8 cellular contexts compared by ENCODE assay signal in the genomic region with DNA sequence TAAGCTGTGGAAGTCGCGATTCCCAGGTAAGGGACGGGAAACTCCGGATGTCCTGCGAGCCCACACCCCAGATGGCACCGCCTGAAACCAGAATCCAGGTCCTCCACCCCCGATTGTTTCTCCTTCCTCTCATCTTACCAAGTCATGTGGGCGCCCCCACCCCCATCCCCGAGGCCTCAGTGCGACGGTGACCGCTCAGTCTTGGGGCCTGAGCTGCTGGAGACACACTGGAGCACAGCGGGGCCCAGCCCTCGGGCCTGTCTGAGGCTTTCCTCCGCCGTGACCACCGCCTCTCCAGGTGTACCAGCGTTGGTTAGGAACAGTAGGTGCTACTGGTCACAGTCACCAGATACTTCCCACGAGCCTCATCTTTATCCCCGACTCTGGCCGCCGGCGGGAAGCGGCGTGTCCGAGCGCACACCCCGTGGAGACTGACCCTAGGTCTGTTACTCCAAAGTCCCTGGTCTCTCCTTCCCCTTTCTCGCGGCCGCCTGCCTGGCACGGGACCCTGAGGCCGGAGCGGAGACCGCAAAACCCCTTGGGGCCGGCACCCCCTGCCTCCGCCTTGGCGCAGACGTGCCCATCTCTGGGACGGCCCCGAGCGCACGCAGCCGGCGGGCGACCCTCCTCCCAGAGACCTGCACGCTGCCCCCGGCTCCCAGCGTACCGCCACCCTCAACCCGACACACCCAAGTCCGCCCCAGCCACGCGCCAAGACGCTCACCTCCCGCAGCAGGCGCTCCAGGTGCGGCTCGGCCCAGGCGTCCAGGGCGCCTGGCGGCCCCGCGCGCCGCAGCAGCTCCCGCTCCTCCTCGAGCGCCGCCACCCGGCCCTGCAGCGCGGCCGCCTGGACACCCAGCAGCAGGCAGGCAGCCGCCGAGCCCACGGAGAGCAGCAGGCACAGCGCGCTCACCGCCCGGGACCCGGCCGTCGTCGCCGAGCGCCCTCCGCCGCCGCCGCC. TPM values are rescaled to one million over a fixed set of nuclear protein-coding genes. Genes with fewer than 3 reads are reported as not detected.
DNase-seq lines count a peak whose midpoint lies in the region; ATAC-seq, FAIRE-seq and TF ChIP-seq lines count a peak whose summit lies in the region.

No MANE protein-coding gene starts in this region.

- H2BK120ac ChIP-seq in H1 (replicated peaks; ENCODE audit: low read depth, low read length): no peak overlapping the region
- H2BK120ac ChIP-seq in mesendoderm (ENCODE audit: low read depth, low read length): no peak overlapping the region

- DNase-seq in NCI-H1694 treated with DMSO at 0.1 percent for 48 hours (lab: John Stamatoyannopoulos, UW) (peak; percentile 2), NCI-H1694 (lab: John Stamatoyannopoulos, UW) (no peak), NT2/D1 (ENCODE audit: low read depth, low spot score) (peak; percentile 16), H1 (ENCODE audit: low read depth in 1 of 2, low spot score in 2 of 2) (peak in 1 of 2 experiments; percentile 58), mesendoderm (peak; percentile 65), mucosa of gallbladder (ENCODE audit: low spot score) (no peak), superior temporal gyrus (ENCODE audit: extremely low spot score) (no peak)

- H3K79me2 ChIP-seq in H1 (ENCODE audit: control insufficient read depth in 1 of 2, insufficient read depth in 2 of 2, low read length in 2 of 2): no peaks in the 10 kb centered on the region
- no peaks in the 10 kb centered on the region for H3K79me2 ChIP-seq in mesendoderm (ENCODE audit: control insufficient read depth, insufficient read depth, low read length)

- TF ChIP-seq CTCF in H1 (IDR thresholded peaks at IDR 0.05; ENCODE audit: control extremely low read depth in 1 of 3, insufficient read depth in 1 of 3, low read depth in 1 of 3, low read length in 3 of 3): peak in 2 of 3 experiments; percentile 25 to 53; a peak in 3 of 4 replicates

- FAIRE-seq in H1 (lab: Jason Lieb, UNC): no peak

- H3K14ac ChIP-seq in H1 (ENCODE audit: insufficient read length): no peak overlapping the region

- peaks cover 12% of the 10 kb centered on the region; the same call in 1 of the 2 replicates for H3K23me2 ChIP-seq in H1 (ENCODE audit: low read depth, low read length)

- no peak; a peak in 1 of 3 replicates for TF ChIP-seq POLR2A in H1 (IDR thresholded peaks at IDR 0.05; ENCODE audit: control extremely low read depth in 1 of 2, low read depth in 2 of 2, low read length in 2 of 2)

- H3K4me1 ChIP-seq in NT2/D1 (ENCODE audit: insufficient read depth, insufficient read length) (no peaks in the 10 kb centered on the region), H1 (replicated peaks in 1 of 4; ENCODE audit: control insufficient read depth in 3 of 4, insufficient read depth in 4 of 4, low read length in 3 of 4) (peaks cover 5 to 8% (median 7%) of the 10 kb centered on the region in 4 experiments), mesendoderm (ENCODE audit: control insufficient read depth, low read depth, low read length) (peaks cover 3% of the 10 kb centered on the region)

- no peak for ATAC-seq in HG03135 (IDR thresholded peaks at IDR 0.05; ENCODE audit: unreplicated experiment)

- H2BK12ac ChIP-seq in H1 (ENCODE audit: low read depth, low read length): peak overlapping the region; percentile 76

- peak overlapping the region; percentile 37 for H4K91ac ChIP-seq in H1 (replicated peaks; ENCODE audit: insufficient read length, low read length)

- TF ChIP-seq RAD21 in H1 (IDR thresholded peaks at IDR 0.05 in 1 of 2, conservative IDR thresholded peaks at IDR 0.05 in 1 of 2; ENCODE audit: low read depth in 2 of 2, low read length in 2 of 2): peak; percentile 7 to 53; a peak in 2 of 4 replicates

- H4K20me1 ChIP-seq in H1 (replicated peaks in 1 of 2; ENCODE audit: control insufficient read depth in 1 of 2, insufficient read depth in 2 of 2, low read length in 2 of 2): peaks cover 0 to 3% of the 10 kb centered on the region in 2 experiments

- 0 out of 2 replicates have a peak overlapping the region, but pooled peaks have one; percentile 18 for H2BK15ac ChIP-seq in H1 (ENCODE audit: low read length)
- no peak overlapping the region for H2BK15ac ChIP-seq in mesendoderm (replicated peaks; ENCODE audit: low read depth)

- no peak overlapping the region for H2AFZ ChIP-seq in H1 (ENCODE audit: low read length)

- H2BK5ac ChIP-seq in H1 (ENCODE audit: low read depth, low read length) (peak overlapping the region; percentile 47; the same call in 1 of the 2 replicates), mesendoderm (ENCODE audit: low read length) (no peak overlapping the region)

- CTCF ChIA-PET in H1 (lab: Charles Lee; ENCODE audit: partially characterized antibody): interaction anchor here (0.6 to 9.5 kb wide), 39 partner anchors 9 to 359 kb away, joined by 3 to 131 read pairs (median 4); no protein-coding TSS in a partner anchor

- H3K27me3 ChIP-seq in NT2/D1 (ENCODE audit: insufficient read depth, insufficient read length) (peaks cover 24% of the 10 kb centered on the region), H1 (replicated peaks in 1 of 4; ENCODE audit: control insufficient read depth in 3 of 4, extremely low read depth in 1 of 4, insufficient read depth in 3 of 4, low read length in 3 of 4) (peaks cover 13 to 28% (median 22%) of the 10 kb centered on the region in 4 experiments), mesendoderm (ENCODE audit: insufficient read depth, low read length, poor library complexity) (peaks cover 2% of the 10 kb centered on the region)

- H2AK5ac ChIP-seq in H1 (ENCODE audit: low read depth, low read length): no peak overlapping the region
- no peak overlapping the region for H2AK5ac ChIP-seq in mesendoderm (ENCODE audit: low read length)

- H3K4me3 ChIP-seq in NT2/D1 (ENCODE audit: insufficient read length, low read depth): peak overlapping the region; percentile 59
- H3K4me3 ChIP-seq in H1 (ENCODE audit: extremely low read depth in 1 of 4, insufficient read depth in 2 of 4, low read depth in 3 of 4, low read length in 4 of 4): peak overlapping the region; percentile 32 to 68 (median 57)
- H3K4me3 ChIP-seq in mesendoderm (ENCODE audit: low read length): peak overlapping the region; percentile 1

- H3K79me1 ChIP-seq in H1 (ENCODE audit: low read depth, low read length): no peaks in the 10 kb centered on the region
- H3K79me1 ChIP-seq in mesendoderm (ENCODE audit: low read length): peaks cover 2% of the 10 kb centered on the region

- H3K9ac ChIP-seq in NT2/D1 (ENCODE audit: insufficient read length, low read depth): peak overlapping the region; percentile 79
- no peak overlapping the region for H3K9ac ChIP-seq in H1 (replicated peaks in 1 of 4; ENCODE audit: extremely low read depth in 1 of 4, low read depth in 3 of 4, low read length in 3 of 4)
- H3K9ac ChIP-seq in mesendoderm (ENCODE audit: low read length): peak overlapping the region; percentile 85

- peaks cover 5% of the 10 kb centered on the region; the same call in 1 of the 2 replicates for H3K9me3 ChIP-seq in NT2/D1 (ENCODE audit: insufficient read depth, low read length)
- H3K9me3 ChIP-seq in H1 (ENCODE audit: insufficient read depth in 2 of 2, low read depth in 1 of 2, low read length in 1 of 2): peaks cover 2 to 3% of the 10 kb centered on the region in 2 experiments; a peak in 2 of 4 replicates

- H3K36me3 ChIP-seq in NT2/D1 (ENCODE audit: insufficient read depth, insufficient read length, low read length): peaks cover 2% of the 10 kb centered on the region
- H3K36me3 ChIP-seq in H1 (ENCODE audit: control insufficient read depth in 2 of 4, insufficient read depth in 4 of 4, low read length in 3 of 4): no peaks in the 10 kb centered on the region
- no peaks in the 10 kb centered on the region for H3K36me3 ChIP-seq in mesendoderm (ENCODE audit: control insufficient read depth, insufficient read depth, low read length)

- H4K5ac ChIP-seq in H1 (ENCODE audit: insufficient read length, low read depth, low read length) (no peak overlapping the region), mesendoderm (ENCODE audit: low read length) (no peak overlapping the region)

- POLR2A ChIA-PET in H1 (lab: Charles Lee; ENCODE audit: partially characterized antibody): interaction anchor here (1.0 to 3.0 kb wide), 3 partner anchors 11 to 309 kb away, joined by 3 to 13 read pairs (median 11); partner anchors contain the start of gene CLK4

- 17% methylated on average over 37 of the region's 91 CpGs; no CpG with 5 or more reads in 1 of the 2 experiments for WGBS in H1 (ENCODE audit: extremely low coverage in 1 of 2, insufficient coverage in 1 of 2, insufficient read length in 1 of 2, insufficient replicate concordance in 2 of 2, low coverage in 1 of 2, low lambda C conversion rate in 2 of 2, missing lambda C conversion rate in 1 of 2), 2 experiments
- no CpG with 5 or more reads among the region's 91 CpGs for WGBS in mesendoderm (ENCODE audit: extremely low coverage, insufficient coverage, low lambda C conversion rate)

- H3K27ac ChIP-seq in H1 (ENCODE audit: low read depth, low read length) (no peak overlapping the region), mesendoderm (ENCODE audit: low read depth, low read length) (peak overlapping the region; percentile 54)

- H3K18ac ChIP-seq in H1 (ENCODE audit: extremely low read depth, low read length): peak overlapping the region; percentile 76; the same call in 1 of the 2 replicates
- H3K18ac ChIP-seq in mesendoderm (ENCODE audit: low read length): peak overlapping the region; percentile 45

- no peak for TF ChIP-seq EP300 in H1 (IDR thresholded peaks at IDR 0.05; ENCODE audit: borderline replicate concordance in 1 of 2, low read depth in 2 of 2, low read length in 2 of 2)

- H3K56ac ChIP-seq in H1 (replicated peaks; ENCODE audit: insufficient read length, low read depth, low read length): no peak overlapping the region
- peak overlapping the region; percentile 93 for H3K56ac ChIP-seq in mesendoderm (ENCODE audit: low read length)

- H4K8ac ChIP-seq in H1 (ENCODE audit: extremely low read depth, insufficient read depth, low read length): peak overlapping the region; percentile 83
- H4K8ac ChIP-seq in mesendoderm (ENCODE audit: low read depth, low read length): no peak overlapping the region

- H3K4ac ChIP-seq in H1 (replicated peaks; ENCODE audit: insufficient read length, low read depth, low read length): no peak overlapping the region
- H3K4ac ChIP-seq in mesendoderm (ENCODE audit: low read depth, low read length): peak overlapping the region; percentile 28

- H3K4me2 ChIP-seq in H1 (ENCODE audit: insufficient read depth in 1 of 2, low read depth in 2 of 2, low read length in 2 of 2) (peak overlapping the region; percentile 91 to 97), mesendoderm (ENCODE audit: low read length) (peak overlapping the region; percentile 20)

- H3K23ac ChIP-seq in H1 (ENCODE audit: insufficient read length) (no peak overlapping the region), mesendoderm (ENCODE audit: low read length) (peak overlapping the region; percentile 25)

- no peak overlapping the region for H2BK20ac ChIP-seq in H1 (ENCODE audit: low read length)

RNA-seq across cellular contexts. Expression of gene COL23A1, which starts 0.7 kb away (rescaled TPM):
- total RNA-seq in H1 (2021; fragmentation: NEBNext Ultra II Directional; extraction: Animal tissue kit (Norgen Biotek cat#: 25700)): 4.7 and 5.9 TPM in 2 replicates
- polyA plus RNA-seq in H1 (2011; rRNA removed): 3.1 and 3.4 TPM in 2 replicates
- 3.7 TPM for polyA plus RNA-seq in H1 (2011; cell fraction: cytosol; rRNA removed)
- 13.1 TPM for polyA plus RNA-seq in H1 (2011; cell fraction: nucleus; rRNA removed)
- polyA plus RNA-seq in H1 (2012, experiment 1 of 2): 3.3 to 7.6 TPM (median 5.1 TPM) in 4 replicates
- 2.5 TPM for polyA plus RNA-seq in H1 (2012, experiment 2 of 2)
- 11.9 TPM for polyA plus RNA-seq in H1 (2013, experiment 1 of 2)
- polyA plus RNA-seq in H1 (2013, experiment 2 of 2): 11.9 TPM
- polyA minus RNA-seq in H1 (2011; rRNA and poly(A)+ RNA removed): 0.66 TPM in 2 replicates
- 3.5 TPM for polyA minus RNA-seq in H1 (2011; cell fraction: cytosol; rRNA and poly(A)+ RNA removed)
- polyA minus RNA-seq in H1 (2011; cell fraction: nucleus; rRNA and poly(A)+ RNA removed): 2.7 TPM
- 0.49 TPM for polyA plus RNA-seq in mesendoderm (2013, experiment 1 of 2)
- 0.45 TPM for polyA plus RNA-seq in mesendoderm (2013, experiment 2 of 2)
- 0.86 TPM for total RNA-seq in mucosa of gallbladder

RNA-seq across cellular contexts. Expression of gene CLK4, which starts 37.4 kb away (rescaled TPM):
- 11.0 and 12.6 TPM in 2 replicates for total RNA-seq in H1 (2021; fragmentation: NEBNext Ultra II Directional; extraction: Animal tissue kit (Norgen Biotek cat#: 25700))
- polyA plus RNA-seq in H1 (2011; rRNA removed): 4.2 and 8.1 TPM in 2 replicates
- 9.4 TPM for polyA plus RNA-seq in H1 (2011; cell fraction: cytosol; rRNA removed)
- 9.1 TPM for polyA plus RNA-seq in H1 (2011; cell fraction: nucleus; rRNA removed)
- 9.2 to 18.8 TPM (median 11.7 TPM) in 4 replicates for polyA plus RNA-seq in H1 (2012, experiment 1 of 2)
- polyA plus RNA-seq in H1 (2012, experiment 2 of 2): 0.52 TPM
- polyA plus RNA-seq in H1 (2013, experiment 1 of 2): 10.7 TPM
- 9.1 TPM for polyA plus RNA-seq in H1 (2013, experiment 2 of 2)
- polyA minus RNA-seq in H1 (2011; rRNA and poly(A)+ RNA removed): 17.7 and 27.7 TPM in 2 replicates
- 6.9 TPM for polyA minus RNA-seq in H1 (2011; cell fraction: cytosol; rRNA and poly(A)+ RNA removed)
- polyA minus RNA-seq in H1 (2011; cell fraction: nucleus; rRNA and poly(A)+ RNA removed): 47.4 TPM
- 5.7 TPM for polyA plus RNA-seq in mesendoderm (2013, experiment 1 of 2)
- 5.2 TPM for polyA plus RNA-seq in mesendoderm (2013, experiment 2 of 2)
- 23.7 TPM for total RNA-seq in mucosa of gallbladder

Comparison
In these comparisons a context has a peak if more than half of its experiments do, and no peak if none do; other contexts are left out.
1. DNase-seq: peak in NCI-H1694 treated with DMSO at 0.1 percent for 48 hours (single experiment), NT2/D1 (single experiment) and mesendoderm (single experiment); none in NCI-H1694 (single experiment), mucosa of gallbladder (single experiment) and superior temporal gyrus (single experiment).
2. H3K4me3 ChIP-seq: peak in every context shown above with its lines; median percentile 59 in NT2/D1; 57 in H1; 1 in mesendoderm.
3. H3K9ac ChIP-seq: peak in NT2/D1 (single experiment) and mesendoderm (single experiment); none in H1 (0 of 4).